20 cellular contexts compared by ENCODE assay signal in genomic region chr5:30117134-30117533, GRCh38.
"Had no signal": no experiment of that assay in that cellular context is flagged by ENCODE, and none has a peak within 500 bp of the region (broad histone marks: within the 10 kb centered on the region; RNA-seq: fewer than 3 reads in every experiment).

No MANE protein-coding gene starts in this region.

- H3K4me1 ChIP-seq: colonic mucosa, esophagus muscularis mucosa, foreskin keratinocyte, gastroesophageal sphincter, heart left ventricle, left lung, lower lobe of right lung had no signal

- H3K36me3 ChIP-seq: colonic mucosa, esophagus muscularis mucosa, gastroesophageal sphincter, heart left ventricle, left lung, lower lobe of right lung had no signal

- FAIRE-seq: endothelial cell of umbilical vein, frontal cortex had no signal

- H3K9me3 ChIP-seq: colonic mucosa, esophagus muscularis mucosa, gastroesophageal sphincter, lower lobe of right lung had no signal

- H3K27me3 ChIP-seq: colonic mucosa, esophagus muscularis mucosa, foreskin keratinocyte, gastroesophageal sphincter, heart left ventricle, hepatocyte, left lung had no signal

- H2AFZ ChIP-seq: hepatocyte had no signal

- DNase-seq: colonic mucosa; cortex of kidney; effector CD8-positive, alpha-beta T cell; foreskin keratinocyte; heart left ventricle; hypothalamus; immature natural killer cell; islet precursor cell; left cardiac atrium; left lung; left ventricle myocardium superior; lower lobe of right lung; mesenchymal stem cell; mucosa of descending colon; naive B cell had no signal

- H3K27ac ChIP-seq: colonic mucosa, esophagus muscularis mucosa, foreskin keratinocyte, gastroesophageal sphincter, heart left ventricle, hepatocyte, left lung, lower lobe of right lung had no signal

- H3K4me2 ChIP-seq: hepatocyte had no signal

- H3K79me2 ChIP-seq: hepatocyte had no signal

- ATAC-seq: foreskin keratinocyte, gastroesophageal sphincter, heart left ventricle, left cardiac atrium, left lung, left ventricle myocardium superior, lower lobe of right lung, mucosa of descending colon had no signal

- H3K4me3 ChIP-seq: colonic mucosa, esophagus muscularis mucosa, gastroesophageal sphincter, heart left ventricle, hepatocyte, left lung, lower lobe of right lung, mucosa of descending colon had no signal
